8 cellular contexts compared by ENCODE assay signal in the genomic region with DNA sequence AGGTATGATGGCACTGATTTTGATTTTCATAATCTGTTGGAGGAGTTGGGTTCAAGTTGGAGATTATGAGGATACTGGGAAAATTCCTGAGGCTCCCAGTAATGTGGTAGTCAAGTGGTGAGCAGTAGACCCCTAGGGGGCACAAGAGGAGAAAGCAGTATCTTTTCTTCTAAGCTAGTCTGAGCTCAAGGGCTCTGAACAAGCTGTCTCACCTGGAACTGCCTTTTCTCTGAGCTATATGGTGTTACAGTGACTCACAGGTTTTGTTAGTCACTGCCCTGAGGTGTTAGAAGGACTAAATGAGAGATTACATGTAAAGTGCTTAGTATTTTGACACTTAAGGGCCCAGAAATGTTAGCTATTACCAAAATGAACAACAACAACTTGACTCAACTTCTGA. TPM values are rescaled to one million over a fixed set of nuclear protein-coding genes. Genes with fewer than 3 reads are reported as not detected.
DNase-seq lines count a peak whose midpoint lies in the region; ATAC-seq, FAIRE-seq and TF ChIP-seq lines count a peak whose summit lies in the region.

No MANE protein-coding gene starts in this region.

- TF ChIP-seq RAD21 in HepG2 (CRISPR knock-in tag; IDR thresholded peaks at IDR 0.05) = peak; percentile 50

- H4K20me1 ChIP-seq in GM23248 (ENCODE audit: insufficient read depth) (peaks cover 14% of the 10 kb centered on the region; the same call in 1 of the 2 replicates), HepG2 (ENCODE audit: insufficient read depth, low read length) (no peaks in the 10 kb centered on the region; the same call in 1 of the 2 replicates)

- no peak for TF ChIP-seq POLR2A in HepG2 (IDR thresholded peaks at IDR 0.05; ENCODE audit: insufficient read depth in 1 of 2, low read depth in 2 of 2, low read length in 2 of 2)

- intact Hi-C loops in Calu3 (cut with micrococcal nuclease; ENCODE audit: unreplicated experiment) = no loop called here
- intact Hi-C loops in HepG2 (cut with micrococcal nuclease; ENCODE audit: unreplicated experiment) = loop anchor here (1.0 to 5.0 kb wide), 3 partner anchors 52 to 187 kb away; no protein-coding TSS in a partner anchor

- POLR2A ChIA-PET in WTC11 (lab: Charles Lee) = interaction anchor here (1.0 kb wide), 1 partner anchor 43 kb away, joined by 6 read pairs; the partner anchor contains the start of gene MARCHF7
- POLR2A ChIA-PET in HepG2 (lab: Yijun Ruan, JAX) = interaction anchor here (1.6 kb wide), 1 partner anchor 44 kb away, joined by 5 read pairs; the partner anchor contains the start of gene MARCHF7

- H3K9ac ChIP-seq in GM23248 (no peak overlapping the region), HepG2 (ENCODE audit: insufficient read depth, low read depth, low read length) (no peak overlapping the region)

- no peaks in the 10 kb centered on the region for H3K9me3 ChIP-seq in GM23248 (ENCODE audit: low read depth)
- no peaks in the 10 kb centered on the region for H3K9me3 ChIP-seq in HepG2 (ENCODE audit: low read length)

- CTCF ChIA-PET in Calu3 (lab: Charles Lee) (interaction anchor here (0.6 to 1.0 kb wide), 5 partner anchors 26 to 215 kb away, joined by 3 to 5 read pairs (median 4); partner anchors contain the start of gene MARCHF7), WTC11 (lab: Charles Lee) (interaction anchor here (0.5 to 1.6 kb wide), 29 partner anchors 9 to 553 kb away, joined by 3 to 14 read pairs (median 4); partner anchors contain the start of gene MARCHF7), HepG2 (lab: Yijun Ruan, JAX; ENCODE audit: low intra/inter-chr PET ratio, low total read pairs) (interaction anchor here (1.1 to 2.5 kb wide), 2 partner anchors 52 to 166 kb away, joined by 4 to 11 read pairs; no protein-coding TSS in a partner anchor)

- no peaks in the 10 kb centered on the region for H3K27me3 Mint-ChIP-seq in Calu3 (ENCODE audit: unreplicated experiment)
- H3K27me3 Mint-ChIP-seq in WTC11 (ENCODE audit: low read depth) = no peaks in the 10 kb centered on the region

- H3K27ac ChIP-seq in GM23248 (peak overlapping the region; percentile 37), HepG2 (ENCODE audit: extremely low read length, insufficient read depth, low read length) (no peak overlapping the region)

- H3K9me3 Mint-ChIP-seq in Calu3 (ENCODE audit: low read depth, unreplicated experiment) = no peaks in the 10 kb centered on the region
- no peaks in the 10 kb centered on the region for H3K9me3 Mint-ChIP-seq in WTC11

- in situ Hi-C loops in GM23248 (cut with MboI) = no loop called here
- in situ Hi-C loops in HepG2 (cut with HindIII; ENCODE audit: extremely low pct_ligation_motif_present, low pct_unique_long_range_greater_than_20kb) = no loop called here

- peak; percentile 96 for ATAC-seq in WTC11
- peak; percentile 94 for ATAC-seq in HepG2
- ATAC-seq in HG03159 (IDR thresholded peaks at IDR 0.05; ENCODE audit: unreplicated experiment) = no peak
- no peak for ATAC-seq in HG03139 (IDR thresholded peaks at IDR 0.05; ENCODE audit: unreplicated experiment)

- H3K36me3 Mint-ChIP-seq in Calu3 (ENCODE audit: insufficient read depth, unreplicated experiment) = peaks cover 27% of the 10 kb centered on the region
- H3K36me3 Mint-ChIP-seq in WTC11 = peaks cover 45% of the 10 kb centered on the region

- no peaks in the 10 kb centered on the region for H3K9me2 ChIP-seq in GM23248 (ENCODE audit: insufficient read depth)

- peaks cover 29% of the 10 kb centered on the region for H3K4me1 ChIP-seq in GM23248 (ENCODE audit: insufficient read depth)
- H3K4me1 ChIP-seq in HepG2 (ENCODE audit: insufficient read depth, low read length) = no peaks in the 10 kb centered on the region

- no peak for TF ChIP-seq EP300 in HepG2 (IDR thresholded peaks at IDR 0.05; ENCODE audit: low read depth in 2 of 2, low read length in 2 of 2)
- TF ChIP-seq EP300 in HepG2 (CRISPR knock-in tag; IDR thresholded peaks at IDR 0.05; ENCODE audit: borderline replicate concordance) = no peak

- BruUV-seq in Calu3 (replicated peaks; lab: Mats Ljungman, UMichigan) = no TSS peak
- no TSS peak for BruUV-seq in HepG2 (replicated peaks; lab: Mats Ljungman, UMichigan)

- DNase-seq in Calu3 = peak; percentile 52
- peak; percentile 73 for DNase-seq in GM23248
- no peak for DNase-seq in WTC11 (ENCODE audit: low spot score)
- peak; percentile 51 for DNase-seq in HepG2 (ENCODE audit: low spot score)
- no peak for DNase-seq in amniotic stem cell (lab: John Stamatoyannopoulos, UW)
- no peak for DNase-seq in NCI-H2029 treated with DMSO at 0.1 percent for 48 hours (lab: John Stamatoyannopoulos, UW)

- H3K27me3 ChIP-seq in GM23248 (replicated peaks; ENCODE audit: insufficient read depth) (no peaks in the 10 kb centered on the region), HepG2 (ENCODE audit: control insufficient read depth in 1 of 2, insufficient read depth in 2 of 2, low read length in 2 of 2) (no peaks in the 10 kb centered on the region)

- H3K79me2 ChIP-seq in GM23248 (ENCODE audit: insufficient read depth) = peaks cover 99% of the 10 kb centered on the region
- H3K79me2 ChIP-seq in HepG2 (ENCODE audit: insufficient read depth, low read length) = peaks cover 4% of the 10 kb centered on the region

- H3K4me2 ChIP-seq in GM23248 (ENCODE audit: unreplicated experiment) (no peak overlapping the region), HepG2 (ENCODE audit: low read depth, low read length) (no peak overlapping the region)

- H3K4me3 Mint-ChIP-seq in Calu3 (ENCODE audit: low read depth, unreplicated experiment) (no peak overlapping the region), WTC11 (no peak overlapping the region)

- H3K4me1 Mint-ChIP-seq in Calu3 (ENCODE audit: low read depth, unreplicated experiment) (peaks cover 9% of the 10 kb centered on the region), WTC11 (no peaks in the 10 kb centered on the region)

- no peak overlapping the region for H2AFZ ChIP-seq in GM23248
- no peak overlapping the region for H2AFZ ChIP-seq in HepG2 (ENCODE audit: low read length)

- no peak overlapping the region for H3K4me3 ChIP-seq in GM23248
- no peak overlapping the region for H3K4me3 ChIP-seq in HepG2 (replicated peaks in 1 of 3; ENCODE audit: insufficient read depth in 1 of 3, low read depth in 2 of 3, low read length in 3 of 3)

- H3F3A ChIP-seq in GM23248 (ENCODE audit: insufficient read depth) = peaks cover 68% of the 10 kb centered on the region

- H3K27ac Mint-ChIP-seq in Calu3 (ENCODE audit: unreplicated experiment) (no peak overlapping the region), WTC11 (no peak overlapping the region)

- H3K36me3 ChIP-seq in GM23248 (ENCODE audit: low read depth) = peaks cover 76% of the 10 kb centered on the region
- H3K36me3 ChIP-seq in HepG2 (replicated peaks in 1 of 2; ENCODE audit: control insufficient read depth in 1 of 2, insufficient read depth in 2 of 2, low read length in 2 of 2) = peaks cover 20 to 90% of the 10 kb centered on the region in 2 experiments

- TF ChIP-seq CTCF in Calu3 (IDR thresholded peaks at IDR 0.05; ENCODE audit: unreplicated experiment) = peak; percentile 28
- peak; percentile 25 for TF ChIP-seq CTCF in WTC11 (IDR thresholded peaks at IDR 0.05)
- TF ChIP-seq CTCF in HepG2 (CRISPR knock-in tag; IDR thresholded peaks at IDR 0.05) = peak; percentile 63

- FAIRE-seq in HepG2 (lab: Jason Lieb, UNC) = no peak

RNA-seq across cellular contexts. Expression of gene CD302, which starts 42.2 kb away (rescaled TPM):
- total RNA-seq in Calu3 (2022) (3.4 and 5.4 TPM in 2 replicates), WTC11 (2021) (1.4 to 2.5 TPM (median 1.8 TPM) in 3 replicates), HepG2 (2016; rRNA removed; fragmentation: Illumina TruSeq; extraction: Trizol) (5.6 and 8.0 TPM in 2 replicates)
- total RNA-seq in GM23248 (2014; rRNA removed; shearing (Covaris generic)) = 8.0 and 13.9 TPM in 2 replicates
- polyA plus RNA-seq in GM23248 (2016; fragmentation: Nextera tagmentation; extraction: Ambion mirVana) (9.9 and 10.5 TPM in 2 replicates), HepG2 (2011; rRNA removed) (15.6 and 16.0 TPM in 2 replicates)
- total RNA-seq in HepG2 (2016; cell fraction: cytosol; rRNA removed; fragmentation: Illumina TruSeq; extraction: Trizol; ENCODE audit: low read depth) = 1.4 and 1.7 TPM in 2 replicates
- 5.5 and 7.6 TPM in 2 replicates for total RNA-seq in HepG2 (2016; cell fraction: insoluble cytoplasmic fraction; rRNA removed; fragmentation: Illumina TruSeq; extraction: Trizol)
- 3.5 and 4.0 TPM in 2 replicates for total RNA-seq in HepG2 (2016; cell fraction: membrane; rRNA removed; fragmentation: Illumina TruSeq; extraction: Trizol)
- total RNA-seq in HepG2 (2016; cell fraction: nucleus; rRNA removed; fragmentation: Illumina TruSeq; extraction: Trizol) = 8.1 and 9.2 TPM in 2 replicates
- polyA plus RNA-seq in HepG2 (2011; cell fraction: cytosol; rRNA removed) = 6.9 and 14.7 TPM in 2 replicates
- polyA plus RNA-seq in HepG2 (2011; cell fraction: nucleus; rRNA removed) = 2.4 and 4.1 TPM in 2 replicates
- 14.4 and 16.4 TPM in 2 replicates for polyA plus RNA-seq in HepG2 (2012)
- 2.1 and 2.3 TPM in 2 replicates for polyA plus RNA-seq in HepG2 (2016; cell fraction: cytosol; fragmentation: Illumina TruSeq; extraction: Trizol; ENCODE audit: low read depth)
- 9.4 and 9.8 TPM in 2 replicates for polyA plus RNA-seq in HepG2 (2016; cell fraction: insoluble cytoplasmic fraction; fragmentation: Illumina TruSeq; extraction: Trizol; ENCODE audit: low read depth)
- 4.1 and 4.5 TPM in 2 replicates for polyA plus RNA-seq in HepG2 (2016; cell fraction: membrane; fragmentation: Illumina TruSeq; extraction: Trizol; ENCODE audit: low read depth)
- 12.9 and 15.8 TPM in 2 replicates for polyA plus RNA-seq in HepG2 (2016; cell fraction: nucleus; fragmentation: Illumina TruSeq; extraction: Trizol; ENCODE audit: insufficient read depth, low read depth)
- polyA minus RNA-seq in HepG2 (2011; rRNA and poly(A)+ RNA removed; ENCODE audit: low replicate concordance) = 3.5 TPM in 1 of 2 replicates, not detected in the other
- polyA minus RNA-seq in HepG2 (2011; cell fraction: cytosol; rRNA and poly(A)+ RNA removed) = 11.8 and 16.6 TPM in 2 replicates
- 7.7 and 12.2 TPM in 2 replicates for polyA minus RNA-seq in HepG2 (2011; cell fraction: nucleus; rRNA and poly(A)+ RNA removed)

RNA-seq across cellular contexts. Expression of gene MARCHF7, which starts 43.5 kb away (rescaled TPM):
- total RNA-seq in Calu3 (2022) (74.8 and 81.9 TPM in 2 replicates), WTC11 (2021) (84.0 to 109 TPM (median 97.6 TPM) in 3 replicates), HepG2 (2016; rRNA removed; fragmentation: Illumina TruSeq; extraction: Trizol) (88.5 and 156 TPM in 2 replicates)
- total RNA-seq in GM23248 (2014; rRNA removed; shearing (Covaris generic)) = 99.3 and 118 TPM in 2 replicates
- polyA plus RNA-seq in GM23248 (2016; fragmentation: Nextera tagmentation; extraction: Ambion mirVana) (92.7 and 97.3 TPM in 2 replicates), HepG2 (2011; rRNA removed) (32.8 and 33.2 TPM in 2 replicates)
- 27.0 and 32.4 TPM in 2 replicates for total RNA-seq in HepG2 (2016; cell fraction: cytosol; rRNA removed; fragmentation: Illumina TruSeq; extraction: Trizol; ENCODE audit: low read depth)
- 91.7 and 146 TPM in 2 replicates for total RNA-seq in HepG2 (2016; cell fraction: insoluble cytoplasmic fraction; rRNA removed; fragmentation: Illumina TruSeq; extraction: Trizol)
- 57.4 and 74.7 TPM in 2 replicates for total RNA-seq in HepG2 (2016; cell fraction: membrane; rRNA removed; fragmentation: Illumina TruSeq; extraction: Trizol)
- 74.2 and 77.1 TPM in 2 replicates for total RNA-seq in HepG2 (2016; cell fraction: nucleus; rRNA removed; fragmentation: Illumina TruSeq; extraction: Trizol)
- polyA plus RNA-seq in HepG2 (2011; cell fraction: cytosol; rRNA removed) = 13.5 and 21.8 TPM in 2 replicates
- 19.1 and 33.0 TPM in 2 replicates for polyA plus RNA-seq in HepG2 (2011; cell fraction: nucleus; rRNA removed)
- polyA plus RNA-seq in HepG2 (2012) = 47.2 and 54.7 TPM in 2 replicates
- polyA plus RNA-seq in HepG2 (2016; cell fraction: cytosol; fragmentation: Illumina TruSeq; extraction: Trizol; ENCODE audit: low read depth) = 3.1 and 4.7 TPM in 2 replicates
- polyA plus RNA-seq in HepG2 (2016; cell fraction: insoluble cytoplasmic fraction; fragmentation: Illumina TruSeq; extraction: Trizol; ENCODE audit: low read depth) = 124 and 129 TPM in 2 replicates
- 12.6 and 14.7 TPM in 2 replicates for polyA plus RNA-seq in HepG2 (2016; cell fraction: membrane; fragmentation: Illumina TruSeq; extraction: Trizol; ENCODE audit: low read depth)
- polyA plus RNA-seq in HepG2 (2016; cell fraction: nucleus; fragmentation: Illumina TruSeq; extraction: Trizol; ENCODE audit: insufficient read depth, low read depth) = 114 and 121 TPM in 2 replicates
- 14.0 and 17.7 TPM in 2 replicates for polyA minus RNA-seq in HepG2 (2011; rRNA and poly(A)+ RNA removed; ENCODE audit: low replicate concordance)
- polyA minus RNA-seq in HepG2 (2011; cell fraction: cytosol; rRNA and poly(A)+ RNA removed) = 43.7 and 49.3 TPM in 2 replicates
- 104 and 120 TPM in 2 replicates for polyA minus RNA-seq in HepG2 (2011; cell fraction: nucleus; rRNA and poly(A)+ RNA removed)

Comparison
In these comparisons a context has a peak if more than half of its experiments do, and no peak if none do; other contexts are left out.
1. DNase-seq: peak in Calu3 (single experiment), GM23248 (single experiment) and HepG2 (single experiment); none in WTC11 (single experiment), amniotic stem cell (single experiment) and NCI-H2029 treated with DMSO at 0.1 percent for 48 hours (single experiment).
2. ATAC-seq: peak in WTC11 (single experiment) and HepG2 (single experiment); none in HG03159 (single experiment) and HG03139 (single experiment).
3. Peak in every context shown above with its lines, with median percentiles within 50 percentile points of each other: CTCF ChIP-seq.